In the genomic region with DNA sequence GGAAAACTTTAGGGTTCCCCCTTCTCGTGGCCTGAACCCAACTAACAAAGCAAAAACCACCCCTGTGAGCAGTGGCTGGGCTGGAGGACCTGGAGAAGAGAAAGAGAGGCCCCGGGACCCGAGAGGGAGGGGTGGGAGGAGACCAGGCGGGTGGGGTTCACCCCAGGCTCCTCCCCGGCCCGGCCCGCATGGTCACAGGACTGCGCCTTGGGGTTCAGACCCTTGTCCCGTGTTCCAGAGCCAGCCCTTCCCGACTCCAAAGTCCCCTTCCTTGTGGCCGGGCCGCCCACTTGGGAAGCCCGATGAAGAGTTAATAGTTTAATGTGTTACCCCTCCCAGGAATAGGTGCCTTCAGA, we compare ENCODE assay signal across 9 cellular contexts. TPM values are rescaled to one million over a fixed set of nuclear protein-coding genes. Genes with fewer than 3 reads are reported as not detected.
DNase-seq lines count a peak whose midpoint lies in the region; ATAC-seq and TF ChIP-seq lines count a peak whose summit lies in the region.
"Had no signal": no experiment of that assay in that cellular context is flagged by ENCODE, and none has a peak within 500 bp of the region (broad histone marks: within the 10 kb centered on the region; RNA-seq: fewer than 3 reads in every experiment).

No MANE protein-coding gene starts in this region.

- no peak for TF ChIP-seq POLR2A in sigmoid colon (IDR thresholded peaks at IDR 0.05)

- H3K36me3 ChIP-seq in HAP-1 (replicated peaks) = no peaks in the 10 kb centered on the region
- H3K36me3 ChIP-seq in iPS-20b (ENCODE audit: insufficient read depth, low read depth, low read length) = peaks cover 27% of the 10 kb centered on the region
- no peaks in the 10 kb centered on the region for H3K36me3 ChIP-seq in sigmoid colon

- no peaks in the 10 kb centered on the region for H3K36me3 Mint-ChIP-seq in activated B cell treated with CpG ODN at 0.5 μM for 24 hours (ENCODE audit: low read depth)
- no peaks in the 10 kb centered on the region for H3K36me3 Mint-ChIP-seq in activated CD8-positive, alpha-beta T cell treated with anti-CD3 and anti-CD28 coated beads, Interleukin-2, amount 10 ng/mL, durations not matched to agents 7 days and 5 days (ENCODE audit: low read depth)

- in situ Hi-C loops in HAP-1 (cut with MboI; ENCODE audit: low sequenced_read_pairs) = no loop called here

- WGBS in sigmoid colon, 2 donors = 3 to 8% methylated on average over 13 of the region's 13 CpGs

- DNase-seq in HAP-1 (ENCODE audit: low spot score in 2 of 2) = peak in 1 of 2 experiments; percentile 20
- DNase-seq in activated B cell treated with CpG ODN at 0.5 μM for 24 hours = peak; percentile 19
- DNase-seq in sigmoid colon = no peak
- no peak for DNase-seq in activated CD8-positive, alpha-beta T cell treated with anti-CD3 and anti-CD28 coated beads, Interleukin-2, amount 10 ng/mL, durations not matched to agents 7 days and 5 days
- no peak for DNase-seq in activated CD8-positive, alpha-beta memory T cell treated with anti-CD3 and anti-CD28 coated beads, Interleukin-2, amount 50 U/mL, for 4 hours
- DNase-seq in SKM-1 (lab: John Stamatoyannopoulos, UW; ENCODE audit: unreplicated experiment) = no peak
- DNase-seq in A172 (ENCODE audit: low spot score) = no peak

- no peak overlapping the region for H3K27ac Mint-ChIP-seq in activated B cell treated with CpG ODN at 0.5 μM for 24 hours
- no peak overlapping the region for H3K27ac Mint-ChIP-seq in activated CD8-positive, alpha-beta T cell treated with anti-CD3 and anti-CD28 coated beads, Interleukin-2, amount 10 ng/mL, durations not matched to agents 7 days and 5 days

- intact Hi-C loops in activated B cell treated with CpG ODN at 0.5 μM for 24 hours (cut with micrococcal nuclease) (no loop called here), sigmoid colon (cut with DNase I) (no loop called here)

- peaks cover 6% of the 10 kb centered on the region for H3K4me1 ChIP-seq in HAP-1
- H3K4me1 ChIP-seq in iPS-20b (ENCODE audit: insufficient read depth, low read length) = peaks cover 5% of the 10 kb centered on the region; the same call in 1 of the 2 replicates
- H3K4me1 ChIP-seq in sigmoid colon = peaks cover 0 to 14% (median 13%) of the 10 kb centered on the region in 4 donors

- no peak for ATAC-seq in activated B cell treated with CpG ODN at 0.5 μM for 24 hours (ENCODE audit: low read depth)
- no peak for ATAC-seq in activated CD8-positive, alpha-beta T cell treated with anti-CD3 and anti-CD28 coated beads, Interleukin-2, amount 10 ng/mL, durations not matched to agents 7 days and 5 days

- CTCF ChIA-PET in activated B cell treated with CpG ODN at 0.5 μM for 24 hours (lab: Charles Lee) = no interaction called here
- CTCF ChIA-PET in activated CD8-positive, alpha-beta T cell treated with anti-CD3 and anti-CD28 coated beads, Interleukin-2, amount 10 ng/mL, durations not matched to agents 7 days and 5 days (lab: Charles Lee) = no interaction called here

- peak overlapping the region; percentile 48 for H3K4me3 ChIP-seq in HAP-1
- peak overlapping the region; percentile 87 for H3K4me3 ChIP-seq in iPS-20b (ENCODE audit: low read length)
- peak overlapping the region in 3 of 4 donors; percentile 28 to 37 (median 34) for H3K4me3 ChIP-seq in sigmoid colon
- H3K4me3 ChIP-seq: SK-N-MC had no signal

- no peak for TF ChIP-seq EP300 in sigmoid colon (IDR thresholded peaks at IDR 0.05)

- H3K9ac ChIP-seq in iPS-20b (ENCODE audit: low read depth, low read length) = peak overlapping the region; percentile 86; the same call in 1 of the 2 replicates

- TF ChIP-seq CTCF in activated B cell treated with CpG ODN at 0.5 μM for 24 hours (IDR thresholded peaks at IDR 0.05) = no peak
- no peak for TF ChIP-seq CTCF in sigmoid colon (IDR thresholded peaks at IDR 0.05)

- H3K27me3 ChIP-seq in HAP-1 (ENCODE audit: low read depth) (0 out of 2 replicates have a peak, but pooled peaks cover 6% of the 10 kb centered on the region), iPS-20b (ENCODE audit: insufficient read depth, low read length) (peaks cover 24% of the 10 kb centered on the region), sigmoid colon (peaks cover 22 to 45% (median 34%) of the 10 kb centered on the region in 3 donors)

- H3K9me3 Mint-ChIP-seq in activated B cell treated with CpG ODN at 0.5 μM for 24 hours = no peaks in the 10 kb centered on the region
- H3K9me3 Mint-ChIP-seq in activated CD8-positive, alpha-beta T cell treated with anti-CD3 and anti-CD28 coated beads, Interleukin-2, amount 10 ng/mL, durations not matched to agents 7 days and 5 days (ENCODE audit: insufficient read depth) = no peaks in the 10 kb centered on the region

- peak overlapping the region; percentile 46 for H3K4me3 Mint-ChIP-seq in activated B cell treated with CpG ODN at 0.5 μM for 24 hours
- H3K4me3 Mint-ChIP-seq in activated CD8-positive, alpha-beta T cell treated with anti-CD3 and anti-CD28 coated beads, Interleukin-2, amount 10 ng/mL, durations not matched to agents 7 days and 5 days = no peak overlapping the region

- H3K9me3 ChIP-seq in HAP-1 = no peaks in the 10 kb centered on the region
- H3K9me3 ChIP-seq in iPS-20b (ENCODE audit: insufficient read depth, low read depth, low read length) = no peaks in the 10 kb centered on the region
- peaks cover 0 to 3% (median 0%) of the 10 kb centered on the region in 4 donors for H3K9me3 ChIP-seq in sigmoid colon

- H3K4me1 Mint-ChIP-seq in activated B cell treated with CpG ODN at 0.5 μM for 24 hours = peaks cover 12% of the 10 kb centered on the region
- H3K4me1 Mint-ChIP-seq in activated CD8-positive, alpha-beta T cell treated with anti-CD3 and anti-CD28 coated beads, Interleukin-2, amount 10 ng/mL, durations not matched to agents 7 days and 5 days (ENCODE audit: low read depth) = no peaks in the 10 kb centered on the region

- POLR2A ChIA-PET in activated B cell treated with CpG ODN at 0.5 μM for 24 hours (lab: Charles Lee) = no interaction called here
- POLR2A ChIA-PET in activated CD8-positive, alpha-beta T cell treated with anti-CD3 and anti-CD28 coated beads, Interleukin-2, amount 10 ng/mL, durations not matched to agents 7 days and 5 days (lab: Charles Lee) = no interaction called here

- peaks cover 2% of the 10 kb centered on the region for H3K27me3 Mint-ChIP-seq in activated B cell treated with CpG ODN at 0.5 μM for 24 hours
- H3K27me3 Mint-ChIP-seq in activated CD8-positive, alpha-beta T cell treated with anti-CD3 and anti-CD28 coated beads, Interleukin-2, amount 10 ng/mL, durations not matched to agents 7 days and 5 days (ENCODE audit: low read depth) = peaks cover 18% of the 10 kb centered on the region

- H3K27ac ChIP-seq in iPS-20b (ENCODE audit: low read length) = no peak overlapping the region
- peak overlapping the region in 1 of 4 donors; percentile 31 for H3K27ac ChIP-seq in sigmoid colon
- H3K27ac ChIP-seq: SK-N-MC had no signal

RNA-seq across cellular contexts. Expression of gene MARVELD3, which starts 0.9 kb away (rescaled TPM):
- total RNA-seq in activated B cell treated with CpG ODN at 0.5 μM for 24 hours (not detected in 2 replicates), sigmoid colon (not detected)
- polyA plus RNA-seq in sigmoid colon = 10 to 100 TPM; 20.4 to 28.7 (median 26.6) TPM
- total RNA-seq in activated CD8-positive, alpha-beta T cell treated with anti-CD3 and anti-CD28 coated beads, Interleukin-2, amount 10 ng/mL, durations not matched to agents 7 days and 5 days = not detected
- total RNA-seq in A172 (2014; rRNA removed; shearing (Covaris generic)) = 0.14 TPM in 1 of 2 replicates, not detected in the other

RNA-seq across cellular contexts. Expression of gene TAT, which starts 49.9 kb away (rescaled TPM):
- total RNA-seq in activated B cell treated with CpG ODN at 0.5 μM for 24 hours (not detected in 2 replicates), sigmoid colon (not detected)
- 1 to 10 TPM in 2 of 3 donors, under 1 TPM in 1; 0.22 to 3.2 (median 1.2) TPM for polyA plus RNA-seq in sigmoid colon
- not detected for total RNA-seq in activated CD8-positive, alpha-beta T cell treated with anti-CD3 and anti-CD28 coated beads, Interleukin-2, amount 10 ng/mL, durations not matched to agents 7 days and 5 days
- not detected in 2 replicates for total RNA-seq in A172 (2014; rRNA removed; shearing (Covaris generic))

Comparison
In these comparisons a context has a peak if more than half of its experiments do, and no peak if none do; other contexts are left out.
1. H3K4me3 ChIP-seq: peak in every context shown above with its lines; median percentile 87 in iPS-20b; 48 in HAP-1; 34 in sigmoid colon.